14 cellular contexts compared by ENCODE assay signal in the genomic region with DNA sequence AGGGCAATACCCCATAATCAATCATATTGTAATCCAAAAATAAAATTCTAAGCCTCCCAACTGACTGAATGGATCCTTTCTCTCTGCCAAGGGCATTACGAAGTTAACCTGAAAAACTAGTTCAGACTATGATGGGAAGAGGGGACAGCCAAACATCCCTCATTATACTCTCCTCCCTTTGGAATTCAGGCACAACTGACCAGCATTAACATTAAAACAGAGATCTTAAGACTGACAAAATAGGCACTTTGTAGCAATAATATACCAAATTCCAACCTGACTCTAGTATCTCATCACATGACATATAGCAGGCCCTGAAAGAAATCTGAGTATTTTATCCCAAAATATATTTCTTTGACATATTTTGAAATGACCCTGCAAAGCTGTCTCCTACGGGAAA. TPM values are rescaled to one million over a fixed set of nuclear protein-coding genes. Genes with fewer than 3 reads are reported as not detected.
DNase-seq lines count a peak whose midpoint lies in the region; ATAC-seq and TF ChIP-seq lines count a peak whose summit lies in the region.
"Had no signal": no experiment of that assay in that cellular context is flagged by ENCODE, and none has a peak within 500 bp of the region (broad histone marks: within the 10 kb centered on the region; RNA-seq: fewer than 3 reads in every experiment).

No MANE protein-coding gene starts in this region.

- in situ Hi-C loops in HAP-1 (cut with MboI; ENCODE audit: low sequenced_read_pairs) = no loop called here

- H3F3A ChIP-seq in GM23338 (replicated peaks; ENCODE audit: low read depth) = peaks cover 5% of the 10 kb centered on the region; the same call in 1 of the 2 replicates

- peak overlapping the region; percentile 48 for H3K4me2 ChIP-seq in GM23338
- H3K4me2 ChIP-seq: BLaER1 had no signal

- peaks cover 5% of the 10 kb centered on the region; the same call in 1 of the 2 replicates for H3K36me3 ChIP-seq in GM23338 (ENCODE audit: insufficient read depth)
- no peaks in the 10 kb centered on the region for H3K36me3 ChIP-seq in NT2/D1 (ENCODE audit: insufficient read depth, insufficient read length, low read length)
- peaks cover 4% of the 10 kb centered on the region for H3K36me3 ChIP-seq in iPS-15b (ENCODE audit: control insufficient read depth, insufficient read depth, low read length)
- H3K36me3 ChIP-seq in stomach = no peaks in the 10 kb centered on the region
- H3K36me3 ChIP-seq in HAP-1 (replicated peaks) = no peaks in the 10 kb centered on the region
- H3K36me3 ChIP-seq: BLaER1 had no signal

- TF ChIP-seq POLR2A in stomach (IDR thresholded peaks at IDR 0.05) = no peak

- H3K4me1 ChIP-seq in GM23338 (ENCODE audit: insufficient read depth) (peaks cover 39% of the 10 kb centered on the region), NT2/D1 (ENCODE audit: insufficient read depth, insufficient read length) (no peaks in the 10 kb centered on the region), iPS-15b (ENCODE audit: control insufficient read depth, insufficient read depth, low read length) (peaks cover 35% of the 10 kb centered on the region), stomach (no peaks in the 10 kb centered on the region), HAP-1 (peaks cover 8% of the 10 kb centered on the region)
- H3K4me1 ChIP-seq: BLaER1 had no signal

- ATAC-seq in GM23338 = peak; percentile 67

- H3K27ac Mint-ChIP-seq in GM23338 (peak overlapping the region; percentile 99), type B pancreatic cell (peak overlapping the region; percentile 44)
- H3K27ac Mint-ChIP-seq: CD8-positive, alpha-beta memory T cell had no signal

- peaks cover 54% of the 10 kb centered on the region for H3K4me1 Mint-ChIP-seq in GM23338
- peaks cover 9% of the 10 kb centered on the region for H3K4me1 Mint-ChIP-seq in type B pancreatic cell (ENCODE audit: unreplicated experiment)
- H3K4me1 Mint-ChIP-seq: CD8-positive, alpha-beta memory T cell had no signal

- TF ChIP-seq CTCF in GM23338 (conservative IDR thresholded peaks at IDR 0.05; ENCODE audit: low read depth in 2 of 2) (no peak), type B pancreatic cell (conservative IDR thresholded peaks at IDR 0.05) (no peak), stomach (IDR thresholded peaks at IDR 0.05) (no peak)

- H3K9me3 ChIP-seq in NT2/D1 (ENCODE audit: insufficient read depth, low read length) (peaks cover 29% of the 10 kb centered on the region), iPS-15b (ENCODE audit: control insufficient read depth, insufficient read depth, low read length) (no peaks in the 10 kb centered on the region), stomach (no peaks in the 10 kb centered on the region), HAP-1 (no peaks in the 10 kb centered on the region)
- H3K9me3 ChIP-seq: BLaER1 had no signal

- H3K9me3 Mint-ChIP-seq in GM23338 = peaks cover 20% of the 10 kb centered on the region; the same call in 2 of the 3 replicates
- peaks cover 4% of the 10 kb centered on the region for H3K9me3 Mint-ChIP-seq in type B pancreatic cell
- H3K9me3 Mint-ChIP-seq: CD8-positive, alpha-beta memory T cell had no signal

- H3K27ac ChIP-seq in GM23338 (ENCODE audit: low read depth) = peak overlapping the region; percentile 97
- H3K27ac ChIP-seq in stomach = no peak overlapping the region
- H3K27ac ChIP-seq: BLaER1 had no signal

- H3K9me2 ChIP-seq in GM23338 (ENCODE audit: insufficient read depth) = no peaks in the 10 kb centered on the region

- H3K4me3 Mint-ChIP-seq in GM23338 = peak overlapping the region; percentile 100
- no peak overlapping the region for H3K4me3 Mint-ChIP-seq in type B pancreatic cell
- H3K4me3 Mint-ChIP-seq: CD8-positive, alpha-beta memory T cell had no signal

- TF ChIP-seq EP300 in stomach (IDR thresholded peaks at IDR 0.05) = no peak

- DNase-seq in GM23338 (ENCODE audit: low spot score) (peak; percentile 69), NT2/D1 (ENCODE audit: low read depth, low spot score) (peak; percentile 6), type B pancreatic cell (ENCODE audit: extremely low spot score, unreplicated experiment) (no peak), D341Med (ENCODE audit: low spot score) (no peak), stomach (no peak), HAP-1 (ENCODE audit: low spot score in 2 of 2) (no peak)
- DNase-seq: 8988T; AML-193; Caco-2; CD8-positive, alpha-beta memory T cell; DMS53; GOT3 had no signal

- H3K27me3 Mint-ChIP-seq in GM23338 (ENCODE audit: insufficient read depth, low read depth, poor library complexity) (peaks cover 25% of the 10 kb centered on the region), type B pancreatic cell (peaks cover 34% of the 10 kb centered on the region)

- H2AFZ ChIP-seq in GM23338 = no peak overlapping the region

- intact Hi-C loops in stomach (cut with DNase I; ENCODE audit: low total_unique reads) = no loop called here

- H3K9ac ChIP-seq in NT2/D1 (ENCODE audit: insufficient read length, low read depth) (no peak overlapping the region), iPS-15b (ENCODE audit: low read depth, low read length) (peak overlapping the region; percentile 47)
- H3K9ac ChIP-seq: BLaER1 had no signal

- WGBS in stomach, 5 donors = 85 to 91% (median 86%) methylated on average over 2 of the region's 2 CpGs

- H3K4me3 ChIP-seq in GM23338 (peak overlapping the region; percentile 3; the same call in 1 of the 2 replicates), NT2/D1 (ENCODE audit: insufficient read length, low read depth) (no peak overlapping the region), iPS-15b (ENCODE audit: low read depth, low read length) (peak overlapping the region; percentile 34), stomach (no peak overlapping the region), HAP-1 (no peak overlapping the region)
- H3K4me3 ChIP-seq: BLaER1 had no signal

- H3K36me3 Mint-ChIP-seq in GM23338 (ENCODE audit: low read depth) (peaks cover 34% of the 10 kb centered on the region), type B pancreatic cell (no peaks in the 10 kb centered on the region)
- H3K36me3 Mint-ChIP-seq: CD8-positive, alpha-beta memory T cell had no signal

- H3K79me2 ChIP-seq in GM23338 (replicated peaks; ENCODE audit: insufficient read depth) = peaks cover 29% of the 10 kb centered on the region

- no peaks in the 10 kb centered on the region for H4K20me1 ChIP-seq in GM23338 (replicated peaks; ENCODE audit: insufficient read depth)
- H4K20me1 ChIP-seq: BLaER1 had no signal

- no peaks in the 10 kb centered on the region for H3K27me3 ChIP-seq in GM23338 (ENCODE audit: insufficient read depth)
- H3K27me3 ChIP-seq in NT2/D1 (ENCODE audit: insufficient read depth, insufficient read length) = no peaks in the 10 kb centered on the region
- no peaks in the 10 kb centered on the region for H3K27me3 ChIP-seq in iPS-15b (ENCODE audit: control insufficient read depth, insufficient read depth, low read length)
- H3K27me3 ChIP-seq in stomach = no peaks in the 10 kb centered on the region
- H3K27me3 ChIP-seq in HAP-1 (ENCODE audit: low read depth) = no peaks in the 10 kb centered on the region; the same call in 1 of the 2 replicates
- H3K27me3 ChIP-seq: BLaER1 had no signal

TF ChIP-seq in GM23338, 12 proteins besides CTCF, POLR2A, EP300 and RAD21:
- peak; percentile 84 for TF ChIP-seq NANOG (IDR thresholded peaks at IDR 0.05; ENCODE audit: borderline replicate concordance)
- no peak for TF ChIP-seq ZNF331 (CRISPR knock-in tag; IDR thresholded peaks at IDR 0.05; ENCODE audit: low read depth)
- TF ChIP-seq EZH2phosphoT487 (IDR thresholded peaks at IDR 0.05; ENCODE audit: unreplicated experiment) = no peak
- TF ChIP-seq, protein P1, sequence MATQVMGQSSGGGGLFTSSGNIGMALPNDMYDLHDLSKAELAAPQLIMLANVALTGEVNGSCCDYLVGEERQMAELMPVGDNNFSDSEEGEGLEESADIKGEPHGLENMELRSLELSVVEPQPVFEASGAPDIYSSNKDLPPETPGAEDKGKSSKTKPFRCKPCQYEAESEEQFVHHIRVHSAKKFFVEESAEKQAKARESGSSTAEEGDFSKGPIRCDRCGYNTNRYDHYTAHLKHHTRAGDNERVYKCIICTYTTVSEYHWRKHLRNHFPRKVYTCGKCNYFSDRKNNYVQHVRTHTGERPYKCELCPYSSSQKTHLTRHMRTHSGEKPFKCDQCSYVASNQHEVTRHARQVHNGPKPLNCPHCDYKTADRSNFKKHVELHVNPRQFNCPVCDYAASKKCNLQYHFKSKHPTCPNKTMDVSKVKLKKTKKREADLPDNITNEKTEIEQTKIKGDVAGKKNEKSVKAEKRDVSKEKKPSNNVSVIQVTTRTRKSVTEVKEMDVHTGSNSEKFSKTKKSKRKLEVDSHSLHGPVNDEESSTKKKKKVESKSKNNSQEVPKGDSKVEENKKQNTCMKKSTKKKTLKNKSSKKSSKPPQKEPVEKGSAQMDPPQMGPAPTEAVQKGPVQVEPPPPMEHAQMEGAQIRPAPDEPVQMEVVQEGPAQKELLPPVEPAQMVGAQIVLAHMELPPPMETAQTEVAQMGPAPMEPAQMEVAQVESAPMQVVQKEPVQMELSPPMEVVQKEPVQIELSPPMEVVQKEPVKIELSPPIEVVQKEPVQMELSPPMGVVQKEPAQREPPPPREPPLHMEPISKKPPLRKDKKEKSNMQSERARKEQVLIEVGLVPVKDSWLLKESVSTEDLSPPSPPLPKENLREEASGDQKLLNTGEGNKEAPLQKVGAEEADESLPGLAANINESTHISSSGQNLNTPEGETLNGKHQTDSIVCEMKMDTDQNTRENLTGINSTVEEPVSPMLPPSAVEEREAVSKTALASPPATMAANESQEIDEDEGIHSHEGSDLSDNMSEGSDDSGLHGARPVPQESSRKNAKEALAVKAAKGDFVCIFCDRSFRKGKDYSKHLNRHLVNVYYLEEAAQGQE (IDR thresholded peaks at IDR 0.05; ENCODE audit: unreplicated experiment) = no peak
- peak; percentile 41 for TF ChIP-seq POLR2AphosphoS5 (IDR thresholded peaks at IDR 0.05; ENCODE audit: low read depth)

RNA-seq across cellular contexts. Expression of a gene that starts 55.0 kb away (rescaled TPM):
- total RNA-seq in GM23338 (2014; rRNA removed; shearing (Covaris generic)) = 41.3 and 43.1 TPM in 2 replicates
- 49.0 and 51.3 TPM in 2 replicates for polyA plus RNA-seq in GM23338 (2016; fragmentation: Nextera tagmentation; extraction: Ambion mirVana)
- 375 and 445 TPM in 2 replicates for total RNA-seq in type B pancreatic cell (ENCODE audit: low replicate concordance)
- 10 to 100 TPM in 3 of 5 donors, 1 to 10 TPM in 2; 3.5 to 14.3 (median 12.7) TPM for total RNA-seq in stomach
- polyA plus RNA-seq in stomach = 10 to 100 TPM in 1 of 3 donors, 1 to 10 TPM in 2; 2.3 to 80.8 (median 4.3) TPM
- polyA plus RNA-seq: CD8-positive, alpha-beta memory T cell had no signal

Comparison
In these comparisons a context has a peak if more than half of its experiments do, and no peak if none do; other contexts are left out.
1. DNase-seq: peak in GM23338 (single experiment) and NT2/D1 (single experiment); none in type B pancreatic cell (single experiment), D341Med (single experiment), stomach (single experiment) and HAP-1 (0 of 2).
2. H3K4me3 ChIP-seq: peak in GM23338 (single experiment) and iPS-15b (single experiment); none in NT2/D1 (single experiment), stomach (0 of 4) and HAP-1 (single experiment).